In the genomic region with DNA sequence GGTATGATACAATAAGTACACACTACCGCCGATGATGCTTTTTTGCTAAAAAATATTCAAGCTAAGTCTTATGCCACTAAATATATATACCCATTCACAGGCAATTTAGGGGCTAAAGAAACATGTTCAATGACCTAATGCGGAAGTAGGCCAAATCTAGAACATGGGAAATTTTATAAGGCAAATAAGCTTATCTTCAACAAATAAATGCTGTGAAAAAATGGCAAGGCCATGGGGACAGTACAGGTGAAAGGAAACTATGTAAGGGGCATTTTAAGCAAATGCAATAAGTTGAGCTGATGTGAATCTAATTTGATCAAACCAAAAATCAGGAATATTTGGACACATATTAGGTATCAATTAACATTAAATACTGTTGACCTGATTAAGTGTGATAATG, we compare ENCODE assay signal across 27 cellular contexts.
"Had no signal": no experiment of that assay in that cellular context is flagged by ENCODE, and none has a peak within 500 bp of the region (broad histone marks: within the 10 kb centered on the region; RNA-seq: fewer than 3 reads in every experiment).

No MANE protein-coding gene starts in this region.

- DNase-seq: islet precursor cell; left ventricle myocardium inferior; naive thymus-derived CD8-positive, alpha-beta T cell; occipital lobe; ovary; posterior cingulate gyrus; retina; right cardiac atrium; sigmoid colon; small intestine; stimulated activated CD4-positive, alpha-beta T cell treated with anti-CD3 and anti-CD28 coated beads, Interleukin-1b, Interleukin-23, amount 100 ng/mL, for 48 hours; stimulated activated CD4-positive, alpha-beta T cell treated with anti-CD3 and anti-CD28 coated beads, Interleukin-2, amount 100 ng/mL, for 48 hours; stimulated activated CD4-positive, alpha-beta T cell treated with anti-CD3 and anti-CD28 coated beads, Interleukin-4, amount 100 ng/mL, for 4 hours; stimulated activated CD8-positive, alpha-beta memory T cell treated with anti-CD3 and anti-CD28 coated beads, Interleukin-4, amount 100 ng/mL, for 48 hours; stimulated activated naive CD4-positive, alpha-beta T cell treated with Interleukin-2 at 50 U/mL for 16 hours; stimulated activated naive CD8-positive, alpha-beta T cell treated with anti-CD3 and anti-CD28 coated beads, Interleukin-15, amount 100 ng/mL, for 72 hours; uterus had no signal

- ATAC-seq: naive thymus-derived CD8-positive, alpha-beta T cell; right cardiac atrium; stimulated activated memory B cell treated with anti-CD40 and anti-IgM and Interleukin-4, amounts not matched to agents 10 μg/mL and 1 μg/mL and 100 μg/mL, for 72 hours; stimulated activated naive CD8-positive, alpha-beta T cell treated with anti-CD3 and anti-CD28 coated beads, Interleukin-15, amount 100 ng/mL, for 72 hours had no signal

- H3K27me3 ChIP-seq: hepatocyte, neutrophil, ovary, sigmoid colon, tibial nerve, uterus had no signal

- H3K9me3 ChIP-seq: neutrophil, ovary, prostate gland, sigmoid colon, uterus had no signal

- H3K4me2 ChIP-seq: hepatocyte had no signal

- H3K79me2 ChIP-seq: hepatocyte had no signal

- H3K36me3 ChIP-seq: left ventricle myocardium inferior, neutrophil, ovary, prostate gland, sigmoid colon, tibial nerve, uterus had no signal

- H3K4me1 ChIP-seq: left ventricle myocardium inferior, prostate gland, sigmoid colon, tibial nerve, uterus had no signal

- H3K36me3 Mint-ChIP-seq: memory B cell; naive thymus-derived CD8-positive, alpha-beta T cell; stimulated activated memory B cell treated with anti-CD40 and anti-IgM and Interleukin-4, amounts not matched to agents 10 μg/mL and 1 μg/mL and 100 μg/mL, for 72 hours; type B pancreatic cell had no signal

- H2AFZ ChIP-seq: hepatocyte had no signal

- H3K4me1 Mint-ChIP-seq: memory B cell; naive thymus-derived CD8-positive, alpha-beta T cell; nephron; stimulated activated memory B cell treated with anti-CD40 and anti-IgM and Interleukin-4, amounts not matched to agents 10 μg/mL and 1 μg/mL and 100 μg/mL, for 72 hours; stimulated activated naive CD8-positive, alpha-beta T cell treated with anti-CD3 and anti-CD28 coated beads, Interleukin-15, amount 100 ng/mL, for 72 hours had no signal

- H3K27ac ChIP-seq: hepatocyte, left ventricle myocardium inferior, neutrophil, ovary, prostate gland, sigmoid colon, tibial nerve, uterus had no signal

- H3K27me3 Mint-ChIP-seq: memory B cell; naive thymus-derived CD8-positive, alpha-beta T cell; stimulated activated memory B cell treated with anti-CD40 and anti-IgM and Interleukin-4, amounts not matched to agents 10 μg/mL and 1 μg/mL and 100 μg/mL, for 72 hours; stimulated activated naive CD8-positive, alpha-beta T cell treated with anti-CD3 and anti-CD28 coated beads, Interleukin-15, amount 100 ng/mL, for 72 hours; type B pancreatic cell had no signal

- H3K4me3 Mint-ChIP-seq: memory B cell; naive thymus-derived CD8-positive, alpha-beta T cell; nephron; neural crest cell; stimulated activated memory B cell treated with anti-CD40 and anti-IgM and Interleukin-4, amounts not matched to agents 10 μg/mL and 1 μg/mL and 100 μg/mL, for 72 hours; stimulated activated naive CD8-positive, alpha-beta T cell treated with anti-CD3 and anti-CD28 coated beads, Interleukin-15, amount 100 ng/mL, for 72 hours; type B pancreatic cell had no signal

- H3K9me3 Mint-ChIP-seq: nephron; neural crest cell; stimulated activated naive CD8-positive, alpha-beta T cell treated with anti-CD3 and anti-CD28 coated beads, Interleukin-15, amount 100 ng/mL, for 72 hours; type B pancreatic cell had no signal

- H3K27ac Mint-ChIP-seq: memory B cell; naive thymus-derived CD8-positive, alpha-beta T cell; nephron; stimulated activated memory B cell treated with anti-CD40 and anti-IgM and Interleukin-4, amounts not matched to agents 10 μg/mL and 1 μg/mL and 100 μg/mL, for 72 hours; type B pancreatic cell had no signal

- H3K4me3 ChIP-seq: hepatocyte, left ventricle myocardium inferior, lung, ovary, prostate gland, sigmoid colon, tibial nerve, uterus had no signal
